1 cellular context compared by ENCODE assay signal in genomic region chr7:99833289-99833877, GRCh38.
TF ChIP-seq lines count a peak whose summit lies in the region.

No MANE protein-coding gene starts in this region.

TF ChIP-seq in K562, 482 proteins besides CTCF, POLR2A, EP300 and RAD21 (continued from another document and continues in another):
- TF ChIP-seq, protein P1, sequence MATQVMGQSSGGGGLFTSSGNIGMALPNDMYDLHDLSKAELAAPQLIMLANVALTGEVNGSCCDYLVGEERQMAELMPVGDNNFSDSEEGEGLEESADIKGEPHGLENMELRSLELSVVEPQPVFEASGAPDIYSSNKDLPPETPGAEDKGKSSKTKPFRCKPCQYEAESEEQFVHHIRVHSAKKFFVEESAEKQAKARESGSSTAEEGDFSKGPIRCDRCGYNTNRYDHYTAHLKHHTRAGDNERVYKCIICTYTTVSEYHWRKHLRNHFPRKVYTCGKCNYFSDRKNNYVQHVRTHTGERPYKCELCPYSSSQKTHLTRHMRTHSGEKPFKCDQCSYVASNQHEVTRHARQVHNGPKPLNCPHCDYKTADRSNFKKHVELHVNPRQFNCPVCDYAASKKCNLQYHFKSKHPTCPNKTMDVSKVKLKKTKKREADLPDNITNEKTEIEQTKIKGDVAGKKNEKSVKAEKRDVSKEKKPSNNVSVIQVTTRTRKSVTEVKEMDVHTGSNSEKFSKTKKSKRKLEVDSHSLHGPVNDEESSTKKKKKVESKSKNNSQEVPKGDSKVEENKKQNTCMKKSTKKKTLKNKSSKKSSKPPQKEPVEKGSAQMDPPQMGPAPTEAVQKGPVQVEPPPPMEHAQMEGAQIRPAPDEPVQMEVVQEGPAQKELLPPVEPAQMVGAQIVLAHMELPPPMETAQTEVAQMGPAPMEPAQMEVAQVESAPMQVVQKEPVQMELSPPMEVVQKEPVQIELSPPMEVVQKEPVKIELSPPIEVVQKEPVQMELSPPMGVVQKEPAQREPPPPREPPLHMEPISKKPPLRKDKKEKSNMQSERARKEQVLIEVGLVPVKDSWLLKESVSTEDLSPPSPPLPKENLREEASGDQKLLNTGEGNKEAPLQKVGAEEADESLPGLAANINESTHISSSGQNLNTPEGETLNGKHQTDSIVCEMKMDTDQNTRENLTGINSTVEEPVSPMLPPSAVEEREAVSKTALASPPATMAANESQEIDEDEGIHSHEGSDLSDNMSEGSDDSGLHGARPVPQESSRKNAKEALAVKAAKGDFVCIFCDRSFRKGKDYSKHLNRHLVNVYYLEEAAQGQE (CRISPR knock-in tag; IDR thresholded peaks at IDR 0.05; ENCODE audit: low read depth) = no peak
- TF ChIP-seq ZNF277 (CRISPR knock-in tag; IDR thresholded peaks at IDR 0.05; ENCODE audit: borderline replicate concordance) (no peak), FOXJ3 (CRISPR knock-in tag; IDR thresholded peaks at IDR 0.05) (no peak), ARNT (IDR thresholded peaks at IDR 0.05) (peak; percentile 95 to 96), MCM5 (IDR thresholded peaks at IDR 0.05; ENCODE audit: low read depth) (no peak), ATF6 (CRISPR knock-in tag; IDR thresholded peaks at IDR 0.05) (no peak; the same call in 1 of the 2 replicates), KDM2B (CRISPR knock-in tag; IDR thresholded peaks at IDR 0.05) (no peak), NFYB (IDR thresholded peaks at IDR 0.05; ENCODE audit: extremely low read depth, insufficient read length) (no peak), ZNF445 (CRISPR knock-in tag; IDR thresholded peaks at IDR 0.05; ENCODE audit: low read depth) (no peak), MYBL2 (IDR thresholded peaks at IDR 0.05; ENCODE audit: low read depth) (peak; percentile 88), MYBL2 (CRISPR knock-in tag; IDR thresholded peaks at IDR 0.05; ENCODE audit: borderline replicate concordance) (no peak), LARP7 (IDR thresholded peaks at IDR 0.05) (no peak), ZC3H11A (IDR thresholded peaks at IDR 0.05; ENCODE audit: low read depth, low read length) (no peak), CTBP1 (IDR thresholded peaks at IDR 0.05; ENCODE audit: borderline replicate concordance) (peak; percentile 53; the same call in 1 of the 2 replicates), NFE2 (IDR thresholded peaks at IDR 0.05; ENCODE audit: low read depth) (peak; percentile 72), E2F4 (CRISPR knock-in tag; IDR thresholded peaks at IDR 0.05; ENCODE audit: low read depth) (no peak), ZNF79 (CRISPR knock-in tag; IDR thresholded peaks at IDR 0.05; ENCODE audit: low read depth) (no peak), HOXB6 (CRISPR knock-in tag; IDR thresholded peaks at IDR 0.05; ENCODE audit: borderline replicate concordance) (no peak), C11orf30 (IDR thresholded peaks at IDR 0.05; ENCODE audit: low read depth) (peak; percentile 24; the same call in 1 of the 2 replicates), MTF1 (CRISPR knock-in tag; IDR thresholded peaks at IDR 0.05; ENCODE audit: borderline replicate concordance) (no peak), RUNX1 (IDR thresholded peaks at IDR 0.05; ENCODE audit: low read depth) (no peak), ZNF41 (CRISPR knock-in tag; conservative IDR thresholded peaks at IDR 0.05) (no peak; the same call in 1 of the 2 replicates), HNRNPH1 (optimal IDR thresholded peaks at IDR 0.05; ENCODE audit: low read depth, low read length) (no peak), ZNF143 (CRISPR knock-in tag; IDR thresholded peaks at IDR 0.05) (no peak), ADNP (tag; IDR thresholded peaks at IDR 0.05) (no peak; the same call in 1 of the 2 replicates), ZNF165 (CRISPR knock-in tag; IDR thresholded peaks at IDR 0.05; ENCODE audit: borderline replicate concordance) (no peak), AFF1 (IDR thresholded peaks at IDR 0.05; ENCODE audit: low read depth in 1 of 2, partially characterized antibody in 2 of 2) (peak; percentile 72 to 82), ZNF76 (CRISPR knock-in tag; IDR thresholded peaks at IDR 0.05; ENCODE audit: borderline replicate concordance) (0 out of 2 replicates have a peak, but pooled peaks have one; percentile 21), ZNF589 (CRISPR knock-in tag; IDR thresholded peaks at IDR 0.05; ENCODE audit: low read depth) (peak; percentile 74), SLC30A9 (CRISPR knock-in tag; IDR thresholded peaks at IDR 0.05) (no peak), TEAD2 (tag; IDR thresholded peaks at IDR 0.05) (no peak), SRSF1 (IDR thresholded peaks at IDR 0.05; ENCODE audit: low read depth, low read length) (no peak), PML (IDR thresholded peaks at IDR 0.05; ENCODE audit: low read length) (peak; percentile 96), ZSCAN32 (CRISPR knock-in tag; IDR thresholded peaks at IDR 0.05) (no peak), ZNF253 (CRISPR knock-in tag; conservative IDR thresholded peaks at IDR 0.05) (no peak), E2F3 (CRISPR knock-in tag; IDR thresholded peaks at IDR 0.05) (0 out of 2 replicates have a peak, but pooled peaks have one; percentile 41), UBTF (IDR thresholded peaks at IDR 0.05; ENCODE audit: borderline replicate concordance in 1 of 2, low read depth in 2 of 2, low read length in 2 of 2) (no peak), ZNF239 (CRISPR knock-in tag; IDR thresholded peaks at IDR 0.05) (no peak), ZNF311 (CRISPR knock-in tag; IDR thresholded peaks at IDR 0.05) (no peak)
- TF ChIP-seq, protein P2, sequence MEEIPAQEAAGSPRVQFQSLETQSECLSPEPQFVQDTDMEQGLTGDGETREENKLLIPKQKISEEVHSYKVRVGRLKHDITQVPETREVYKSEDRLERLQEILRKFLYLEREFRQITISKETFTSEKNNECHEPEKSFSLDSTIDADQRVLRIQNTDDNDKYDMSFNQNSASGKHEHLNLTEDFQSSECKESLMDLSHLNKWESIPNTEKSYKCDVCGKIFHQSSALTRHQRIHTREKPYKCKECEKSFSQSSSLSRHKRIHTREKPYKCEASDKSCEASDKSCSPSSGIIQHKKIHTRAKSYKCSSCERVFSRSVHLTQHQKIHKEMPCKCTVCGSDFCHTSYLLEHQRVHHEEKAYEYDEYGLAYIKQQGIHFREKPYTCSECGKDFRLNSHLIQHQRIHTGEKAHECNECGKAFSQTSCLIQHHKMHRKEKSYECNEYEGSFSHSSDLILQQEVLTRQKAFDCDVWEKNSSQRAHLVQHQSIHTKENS (CRISPR knock-in tag; IDR thresholded peaks at IDR 0.05) = no peak
- TF ChIP-seq, protein P3, sequence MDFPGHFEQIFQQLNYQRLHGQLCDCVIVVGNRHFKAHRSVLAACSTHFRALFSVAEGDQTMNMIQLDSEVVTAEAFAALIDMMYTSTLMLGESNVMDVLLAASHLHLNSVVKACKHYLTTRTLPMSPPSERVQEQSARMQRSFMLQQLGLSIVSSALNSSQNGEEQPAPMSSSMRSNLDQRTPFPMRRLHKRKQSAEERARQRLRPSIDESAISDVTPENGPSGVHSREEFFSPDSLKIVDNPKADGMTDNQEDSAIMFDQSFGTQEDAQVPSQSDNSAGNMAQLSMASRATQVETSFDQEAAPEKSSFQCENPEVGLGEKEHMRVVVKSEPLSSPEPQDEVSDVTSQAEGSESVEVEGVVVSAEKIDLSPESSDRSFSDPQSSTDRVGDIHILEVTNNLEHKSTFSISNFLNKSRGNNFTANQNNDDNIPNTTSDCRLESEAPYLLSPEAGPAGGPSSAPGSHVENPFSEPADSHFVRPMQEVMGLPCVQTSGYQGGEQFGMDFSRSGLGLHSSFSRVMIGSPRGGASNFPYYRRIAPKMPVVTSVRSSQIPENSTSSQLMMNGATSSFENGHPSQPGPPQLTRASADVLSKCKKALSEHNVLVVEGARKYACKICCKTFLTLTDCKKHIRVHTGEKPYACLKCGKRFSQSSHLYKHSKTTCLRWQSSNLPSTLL (IDR thresholded peaks at IDR 0.05) = no peak
- TF ChIP-seq, protein P4, sequence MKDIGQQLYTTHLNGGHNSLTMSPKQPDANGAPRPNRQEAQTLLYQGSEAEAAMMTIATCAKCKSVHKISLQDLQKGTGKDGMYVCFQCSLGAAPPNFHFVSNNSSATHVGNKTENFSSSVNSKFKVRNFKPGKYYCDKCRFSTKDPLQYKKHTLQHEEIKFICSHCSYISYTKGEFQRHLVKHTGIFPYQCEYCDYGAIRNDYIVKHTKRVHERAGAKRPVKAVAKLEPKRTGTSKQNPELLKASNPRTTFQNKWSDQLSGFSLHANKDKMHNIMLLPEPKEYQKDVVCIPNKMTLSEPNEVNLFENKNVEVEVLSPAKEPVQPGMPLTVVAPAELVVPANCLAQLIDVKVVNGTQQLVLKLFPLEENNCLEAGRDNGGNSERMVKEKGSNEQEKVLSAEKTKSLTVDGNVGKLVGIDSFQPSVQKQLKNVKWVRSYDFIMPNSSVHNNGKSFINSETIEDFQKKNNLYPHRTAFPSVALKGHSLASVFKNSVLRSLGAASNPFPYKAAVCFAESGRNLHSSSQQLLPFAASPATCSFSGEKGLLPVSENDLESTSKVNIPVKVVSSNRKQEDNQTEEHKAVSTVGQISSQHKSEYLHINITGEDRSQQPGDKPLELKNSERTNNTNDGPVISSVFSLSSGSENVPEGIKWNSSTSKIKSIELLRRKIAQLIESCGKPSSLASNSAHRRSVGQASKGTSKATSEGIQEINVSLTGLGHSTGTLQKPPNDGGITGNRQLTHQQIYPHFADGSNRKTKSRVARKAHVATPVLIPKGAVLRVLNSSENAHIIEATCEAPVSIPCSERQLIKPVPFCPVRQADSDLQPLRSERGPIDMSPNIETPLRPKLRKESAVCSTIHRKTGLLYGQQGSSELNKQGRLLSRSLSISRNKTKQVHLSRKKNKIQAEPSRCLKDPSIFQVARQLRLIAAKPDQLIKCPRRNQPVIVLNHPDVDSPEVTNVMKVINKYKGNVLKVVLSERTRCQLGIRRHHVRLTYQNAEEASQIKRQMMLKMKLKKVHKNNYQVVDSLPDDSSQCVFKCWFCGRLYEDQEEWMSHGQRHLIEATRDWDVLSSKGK (CRISPR knock-in tag; IDR thresholded peaks at IDR 0.05) = no peak
